In the genomic region with DNA sequence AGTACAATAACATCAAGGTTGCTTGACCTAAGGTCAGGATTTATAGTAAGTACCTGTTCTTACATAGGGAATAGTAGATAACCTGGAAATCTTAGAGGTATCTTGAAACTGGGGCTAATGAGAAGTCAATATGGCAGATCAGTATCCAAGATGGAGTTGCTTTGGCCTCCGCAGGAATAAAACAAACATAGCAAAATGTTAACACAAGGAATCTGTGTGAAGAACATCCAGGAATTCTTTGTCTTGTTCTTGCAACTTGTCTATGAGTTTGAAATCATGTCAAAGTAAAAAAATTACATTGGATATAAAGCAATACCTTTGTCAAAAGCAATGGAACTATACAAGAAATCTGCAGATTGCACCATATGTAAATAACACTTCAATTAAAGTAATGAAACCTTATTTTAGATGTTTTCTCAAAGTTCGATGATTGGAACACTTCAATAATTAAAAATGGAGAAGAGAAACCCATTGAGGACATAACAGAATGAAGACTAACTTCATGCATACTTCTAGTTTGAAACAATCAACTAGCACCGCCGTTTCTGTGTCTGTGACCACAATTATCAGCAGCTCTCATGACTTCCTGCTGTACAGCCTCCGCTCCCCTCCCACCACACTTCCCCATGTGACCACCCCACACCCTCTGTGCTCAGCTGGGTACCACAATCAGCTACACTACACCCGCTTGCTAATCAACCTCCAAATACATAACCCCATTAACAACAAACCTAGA, we compare ENCODE assay signal across 8 cellular contexts. TPM values are rescaled to one million over a fixed set of nuclear protein-coding genes. Genes with fewer than 3 reads are reported as not detected.
A peak's percentile ranks its signal among the peaks of the same experiment; 100 is the strongest.
DNase-seq lines count a peak whose midpoint lies in the region; ATAC-seq lines count a peak whose summit lies in the region.

No MANE protein-coding gene starts in this region.

- intact Hi-C loops in left ventricle myocardium superior (cut with micrococcal nuclease): no loop called here

- H3K36me3 Mint-ChIP-seq in T-helper 17 cell (ENCODE audit: low read depth): peaks cover 12% of the 10 kb centered on the region

- peak overlapping the region; percentile 47 for H3K27ac Mint-ChIP-seq in T-helper 17 cell

- in situ Hi-C loops in ACHN (cut with HindIII; ENCODE audit: low pct_ligation_motif_present, low pct_unique_long_range_greater_than_20kb, low sequenced_read_pairs): no loop called here

- no peaks in the 10 kb centered on the region for H3K9me3 ChIP-seq in T-helper 17 cell (ENCODE audit: control insufficient read depth, low read length, poor library complexity, severe bottlenecking)

- H3K27me3 Mint-ChIP-seq in T-helper 17 cell: no peaks in the 10 kb centered on the region

- ATAC-seq in HG03039 (IDR thresholded peaks at IDR 0.05; ENCODE audit: unreplicated experiment) (peak; percentile 99), T-helper 17 cell (peak; percentile 96), left ventricle myocardium superior (peak; percentile 56)

- no peak overlapping the region for H3K4me3 Mint-ChIP-seq in T-helper 17 cell

- peaks cover 14% of the 10 kb centered on the region for H3K4me1 Mint-ChIP-seq in T-helper 17 cell

- DNase-seq in activated CD4-positive, CD25-positive, alpha-beta regulatory T cell treated with anti-CD3 and anti-CD28 coated beads, Interleukin-2, amount 50 U/mL, for 16 hours (ENCODE audit: low read depth, low spot score): peak; percentile 3
- no peak for DNase-seq in activated CD4-positive, CD25-positive, alpha-beta regulatory T cell treated with anti-CD3 and anti-CD28 coated beads, Interleukin-2, amount 50 U/mL, for 72 hours
- peak in 1 of 3 donors; percentile 8 for DNase-seq in T-helper 17 cell
- DNase-seq in left ventricle myocardium superior: no peak
- no peak for DNase-seq in SW480 (ENCODE audit: low spot score)
- no peak for DNase-seq in 8988T
- DNase-seq in ACHN: no peak

RNA-seq across cellular contexts. Expression of a gene that starts 27.6 kb away (rescaled TPM):
- total RNA-seq in T-helper 17 cell: 1 to 10 TPM; 7.2 to 9.0 TPM
- 6.5 TPM for total RNA-seq in left ventricle myocardium superior

RNA-seq across cellular contexts. Expression of a gene that starts 27.8 kb away (rescaled TPM):
- 10 to 100 TPM; 39.3 to 43.0 TPM for total RNA-seq in T-helper 17 cell
- total RNA-seq in left ventricle myocardium superior: 315 TPM
